10 cellular contexts compared by ENCODE assay signal in genomic region chr11:105937331-105937730, GRCh38.
DNase-seq lines count a peak whose midpoint lies in the region; ATAC-seq and TF ChIP-seq lines count a peak whose summit lies in the region.
"Had no signal": no experiment of that assay in that cellular context is flagged by ENCODE, and none has a peak within 500 bp of the region (broad histone marks: within the 10 kb centered on the region; RNA-seq: fewer than 3 reads in every experiment).

No MANE protein-coding gene starts in this region.

- CTCF ChIA-PET in naive thymus-derived CD4-positive, alpha-beta T cell (lab: Charles Lee): no interaction called here

- peaks cover 28% of the 10 kb centered on the region for H3K4me1 ChIP-seq in RWPE2 (ENCODE audit: insufficient read depth, poor library complexity, severe bottlenecking)
- no peaks in the 10 kb centered on the region for H3K4me1 ChIP-seq in naive thymus-derived CD4-positive, alpha-beta T cell (ENCODE audit: control insufficient read depth in 2 of 2, insufficient read depth in 2 of 2, low read length in 2 of 2)

- peak; percentile 80 for ATAC-seq in GM18511 (IDR thresholded peaks at IDR 0.05; ENCODE audit: unreplicated experiment)
- ATAC-seq in HG02840 (IDR thresholded peaks at IDR 0.05; ENCODE audit: low FRiP score, unreplicated experiment): peak; percentile 77
- peak; percentile 86 for ATAC-seq in RWPE2 (ENCODE audit: low read depth)
- no peak for ATAC-seq in naive thymus-derived CD4-positive, alpha-beta T cell

- H3K9me3 Mint-ChIP-seq in naive thymus-derived CD4-positive, alpha-beta T cell: peaks cover 0 to 1% (median 0%) of the 10 kb centered on the region in 11 donors
- H3K9me3 Mint-ChIP-seq: activated T-helper 1 cell treated with anti-CD3 and anti-CD28 coated beads, Interleukin-12 subunit alpha, Interleukin-12 subunit beta, Interleukin-2, Interleukin-4 antibody, amounts not matched to agents 30 ng/mL and 10 ng/mL and 1 ng/mL, durations not matched to agents 14 hours and 24 hours and 36 hours had no signal

- H3K4me3 ChIP-seq in RWPE2 (ENCODE audit: severe bottlenecking): no peak overlapping the region
- no peak overlapping the region for H3K4me3 ChIP-seq in naive thymus-derived CD4-positive, alpha-beta T cell (ENCODE audit: low read length)

- H3K4me3 Mint-ChIP-seq in naive thymus-derived CD4-positive, alpha-beta T cell: no peak overlapping the region
- H3K4me3 Mint-ChIP-seq: activated T-helper 1 cell treated with anti-CD3 and anti-CD28 coated beads, Interleukin-12 subunit alpha, Interleukin-12 subunit beta, Interleukin-2, Interleukin-4 antibody, amounts not matched to agents 30 ng/mL and 10 ng/mL and 1 ng/mL, durations not matched to agents 14 hours and 24 hours and 36 hours had no signal

- H3K36me3 ChIP-seq in RWPE2 (ENCODE audit: low read depth): no peaks in the 10 kb centered on the region
- H3K36me3 ChIP-seq in naive thymus-derived CD4-positive, alpha-beta T cell (ENCODE audit: control insufficient read depth in 2 of 3, insufficient read depth in 3 of 3, low read length in 3 of 3): no peaks in the 10 kb centered on the region

- TF ChIP-seq CTCF in RWPE2 (IDR thresholded peaks at IDR 0.05; ENCODE audit: poor library complexity, severe bottlenecking): no peak

- H3K27ac ChIP-seq in RWPE2 (ENCODE audit: poor library complexity, severe bottlenecking): peak overlapping the region; percentile 49
- no peak overlapping the region for H3K27ac ChIP-seq in naive thymus-derived CD4-positive, alpha-beta T cell (ENCODE audit: low read depth, low read length)

- intact Hi-C loops in naive thymus-derived CD4-positive, alpha-beta T cell (cut with micrococcal nuclease): no loop called here

- no peaks in the 10 kb centered on the region for H3K27me3 ChIP-seq in RWPE2 (ENCODE audit: insufficient read depth, poor library complexity, severe bottlenecking)
- no peaks in the 10 kb centered on the region for H3K27me3 ChIP-seq in naive thymus-derived CD4-positive, alpha-beta T cell (ENCODE audit: control insufficient read depth in 2 of 2, insufficient read depth in 2 of 2, low read length in 2 of 2)

- no peak overlapping the region for H3K27ac Mint-ChIP-seq in naive thymus-derived CD4-positive, alpha-beta T cell
- H3K27ac Mint-ChIP-seq: activated T-helper 1 cell treated with anti-CD3 and anti-CD28 coated beads, Interleukin-12 subunit alpha, Interleukin-12 subunit beta, Interleukin-2, Interleukin-4 antibody, amounts not matched to agents 30 ng/mL and 10 ng/mL and 1 ng/mL, durations not matched to agents 14 hours and 24 hours and 36 hours had no signal

- no peaks in the 10 kb centered on the region for H3K4me1 Mint-ChIP-seq in naive thymus-derived CD4-positive, alpha-beta T cell

- H3K9me3 ChIP-seq in RWPE2 (ENCODE audit: severe bottlenecking): no peaks in the 10 kb centered on the region
- H3K9me3 ChIP-seq in naive thymus-derived CD4-positive, alpha-beta T cell (ENCODE audit: control insufficient read depth in 2 of 3, low read length in 3 of 3): no peaks in the 10 kb centered on the region

- POLR2A ChIA-PET in naive thymus-derived CD4-positive, alpha-beta T cell (lab: Charles Lee): no interaction called here

- peaks cover 0 to 5% (median 0%) of the 10 kb centered on the region in 5 donors for H3K27me3 Mint-ChIP-seq in naive thymus-derived CD4-positive, alpha-beta T cell

- H3K36me3 Mint-ChIP-seq in naive thymus-derived CD4-positive, alpha-beta T cell: no peaks in the 10 kb centered on the region

- DNase-seq in RWPE2 (ENCODE audit: low spot score) (no peak), iris pigment epithelial cell (ENCODE audit: low read depth) (peak; percentile 81), epidermal melanocyte (ENCODE audit: insufficient read length, low spot score) (no peak)
- no peak for DNase-seq in naive thymus-derived CD4-positive, alpha-beta T cell
- DNase-seq in activated CD4-positive, alpha-beta T cell treated with anti-CD3 and anti-CD28 coated beads for 1 hour: no peak
- DNase-seq in activated effector memory CD4-positive, alpha-beta T cell treated with anti-CD3 and anti-CD28 coated beads, Interleukin-2, amount 50 U/mL, for 16 hours: no peak
- DNase-seq: occipital lobe had no signal
